Comparison of ENCODE assay signal across 24 cellular contexts in the genomic region with DNA sequence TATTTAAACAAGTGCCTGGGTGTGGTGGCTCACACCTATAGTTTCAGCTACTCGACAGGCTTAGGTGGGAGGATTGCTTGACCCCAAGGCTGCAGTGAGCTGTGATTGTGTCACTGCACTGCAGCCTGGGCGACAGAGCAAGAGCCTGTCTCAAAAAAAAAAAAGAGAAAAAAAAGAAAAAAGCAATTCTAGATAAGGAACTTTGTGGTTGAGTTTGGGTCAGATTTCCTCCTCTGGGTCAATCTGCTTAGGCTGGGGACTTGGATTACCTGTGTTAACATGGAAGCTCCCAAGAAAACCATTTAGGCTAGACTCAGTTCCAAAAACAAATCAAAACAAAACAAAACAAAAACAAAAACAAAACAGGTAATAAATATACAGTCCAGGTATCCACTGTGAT.
"Had no signal": no experiment of that assay in that cellular context is flagged by ENCODE, and none has a peak within 500 bp of the region (broad histone marks: within the 10 kb centered on the region; RNA-seq: fewer than 3 reads in every experiment).

No MANE protein-coding gene starts in this region.

- DNase-seq: IMR-90, Kasumi-1, MM.1S, NCI-H1092, NCI-H1105 treated with DMSO at 0.1 percent for 48 hours, NCI-H1417 treated with DMSO at 0.1 percent for 48 hours, NCI-H187, NCI-H2029, NCI-H2081 treated with DMSO at 0.1 percent for 48 hours, NCI-H2171, NCI-H226, NCI-H446, NCI-H510A, NCI-H524 treated with DMSO at 0.1 percent for 48 hours, NCI-H69, NCI-H774, PC-3, SHP77, SK-N-SH, SW 1271 had no signal

- H3K4me2 ChIP-seq: KMS-11, SK-N-SH had no signal

- H3K9me3 ChIP-seq: SK-N-SH had no signal

- H3K27ac ChIP-seq: KMS-11, RWPE1 had no signal

- H3K9ac ChIP-seq: KMS-11, SK-N-SH had no signal

- ATAC-seq: HepG2, Panc1, PC-3 had no signal
